8 cellular contexts compared by ENCODE assay signal in genomic region chr2:189651284-189651683, GRCh38.
"Had no signal": no experiment of that assay in that cellular context is flagged by ENCODE, and none has a peak within 500 bp of the region (broad histone marks: within the 10 kb centered on the region; RNA-seq: fewer than 3 reads in every experiment).

No MANE protein-coding gene starts in this region.

- H2AFZ ChIP-seq: GM23248 had no signal

- H3K9me3 Mint-ChIP-seq: HFFc6 had no signal

- H3K4me1 ChIP-seq: HAP-1 had no signal

- H3K36me3 ChIP-seq: HAP-1 had no signal

- H3K4me3 Mint-ChIP-seq: HFFc6, IgD-negative memory B cell had no signal

- H3K27me3 Mint-ChIP-seq: IgD-negative memory B cell had no signal

- H3K9ac ChIP-seq: GM23248 had no signal

- H3K27ac ChIP-seq: GM23248, HL-60 had no signal

- DNase-seq: GM23248, GOT3, H7, HFFc6 had no signal

- ATAC-seq: HCT116 had no signal

- H3K27ac Mint-ChIP-seq: HFFc6, IgD-negative memory B cell had no signal

- H3K9me3 ChIP-seq: HAP-1 had no signal

- H3K36me3 Mint-ChIP-seq: IgD-negative memory B cell had no signal

- H3K4me3 ChIP-seq: GM23248, HAP-1 had no signal
